8 cellular contexts compared by ENCODE assay signal in the genomic region with DNA sequence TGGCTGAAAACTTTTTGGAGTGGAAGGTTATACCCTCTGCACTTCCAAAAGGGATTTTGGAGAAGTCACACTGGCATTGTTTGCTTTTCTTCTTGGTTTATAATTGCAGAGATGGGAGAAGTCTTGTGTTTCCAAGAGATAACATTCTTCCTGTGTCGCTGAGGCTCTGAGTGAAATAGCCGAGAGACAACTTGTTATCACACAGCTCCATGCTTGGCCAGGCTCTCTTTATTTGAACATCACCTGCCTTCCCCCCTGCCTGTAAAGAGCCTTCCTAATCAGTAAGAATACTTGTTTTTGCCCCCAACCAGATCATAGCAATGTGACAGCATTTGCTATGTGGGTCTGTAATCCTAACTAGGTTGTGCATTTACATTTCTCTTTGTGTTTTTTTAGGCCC.
"Had no signal": no experiment of that assay in that cellular context is flagged by ENCODE, and none has a peak within 500 bp of the region (broad histone marks: within the 10 kb centered on the region; RNA-seq: fewer than 3 reads in every experiment).

No MANE protein-coding gene starts in this region.

- DNase-seq: GM23248, GOT3, H9, HCEC 1CT, IMR-90, KBM-7 had no signal

- H3K4me3 Mint-ChIP-seq: H9 had no signal

- H3K4me3 ChIP-seq: GM23248 had no signal

- FAIRE-seq: H54, HTR-8/SVneo had no signal

- H3K27ac ChIP-seq: GM23248 had no signal

- H2AFZ ChIP-seq: GM23248 had no signal

- H3K9ac ChIP-seq: GM23248 had no signal
